12 cellular contexts compared by ENCODE assay signal in genomic region chr4:71130827-71131603, GRCh38.
A peak's percentile ranks its signal among the peaks of the same experiment; 100 is the strongest.
DNase-seq lines count a peak whose midpoint lies in the region; ATAC-seq, FAIRE-seq and TF ChIP-seq lines count a peak whose summit lies in the region.
"Had no signal": no experiment of that assay in that cellular context is flagged by ENCODE, and none has a peak within 500 bp of the region (broad histone marks: within the 10 kb centered on the region; RNA-seq: fewer than 3 reads in every experiment).

No MANE protein-coding gene starts in this region.

- TF ChIP-seq CTCF in C4-2B (conservative IDR thresholded peaks at IDR 0.05) (peak; percentile 14), choroid plexus epithelial cell (conservative IDR thresholded peaks at IDR 0.05; ENCODE audit: low read depth, low read length) (peak; percentile 26), omental fat pad (IDR thresholded peaks at IDR 0.05) (no peak)

- no peak for FAIRE-seq in H54 (lab: Jason Lieb, UNC)
- FAIRE-seq: TTC549 had no signal

- no peak for TF ChIP-seq POLR2A in H54 (IDR thresholded peaks at IDR 0.05; ENCODE audit: low read depth, low read length)

- H3K4me3 ChIP-seq in choroid plexus epithelial cell (ENCODE audit: low read depth, low read length) = no peak overlapping the region

- H3K27ac ChIP-seq in C4-2B = no peak overlapping the region
- H3K27ac ChIP-seq: heart left ventricle had no signal

- ATAC-seq in omental fat pad (ENCODE audit: low FRiP score) (peak; percentile 57), HG02852 (IDR thresholded peaks at IDR 0.05; ENCODE audit: unreplicated experiment) (no peak)
- ATAC-seq: heart left ventricle had no signal

- DNase-seq in M059J (ENCODE audit: low read depth) (peak; percentile 70), choroid plexus epithelial cell (ENCODE audit: low read depth) (peak; percentile 40), omental fat pad (ENCODE audit: low spot score) (no peak), NCI-H128 (lab: John Stamatoyannopoulos, UW; ENCODE audit: unreplicated experiment) (no peak), H54 (ENCODE audit: insufficient read length, low spot score) (no peak), SKM-1 (lab: John Stamatoyannopoulos, UW; ENCODE audit: unreplicated experiment) (no peak)
- DNase-seq: heart left ventricle, NCI-H526 treated with DMSO at 0.1 percent for 48 hours, posterior cingulate gyrus had no signal

Comparison
In these comparisons a context has a peak if more than half of its experiments do, and no peak if none do; other contexts are left out.
1. CTCF ChIP-seq: peak in C4-2B (single experiment) and choroid plexus epithelial cell (single experiment); none in omental fat pad (0 of 3).
2. DNase-seq: peak in M059J (single experiment) and choroid plexus epithelial cell (single experiment); none in omental fat pad (single experiment), NCI-H128 (single experiment), H54 (single experiment) and SKM-1 (single experiment).